Comparison of ENCODE assay signal across 16 cellular contexts in the genomic region with DNA sequence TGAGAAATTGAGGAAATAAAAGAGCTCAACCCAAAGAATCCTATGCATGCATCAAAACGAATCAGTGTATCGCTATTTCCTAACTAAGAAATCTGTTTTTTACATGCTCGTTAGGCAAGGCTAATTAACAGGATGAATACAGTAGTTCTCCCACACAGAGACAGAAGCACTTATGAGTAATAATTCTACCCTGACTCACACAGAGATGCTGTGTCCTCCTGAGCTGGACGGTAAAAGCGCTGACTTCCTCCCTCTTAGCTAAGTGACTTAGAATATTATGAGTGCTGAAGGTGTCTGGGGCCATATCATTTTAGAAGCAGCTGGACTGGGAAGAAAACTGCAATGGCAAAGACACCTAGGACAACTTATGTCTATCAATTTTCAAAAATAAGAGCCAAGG. TPM values are rescaled to one million over a fixed set of nuclear protein-coding genes. Genes with fewer than 3 reads are reported as not detected.
DNase-seq lines count a peak whose midpoint lies in the region; ATAC-seq and TF ChIP-seq lines count a peak whose summit lies in the region.
"Had no signal": no experiment of that assay in that cellular context is flagged by ENCODE, and none has a peak within 500 bp of the region (broad histone marks: within the 10 kb centered on the region; RNA-seq: fewer than 3 reads in every experiment).

No MANE protein-coding gene starts in this region.

- H2AFZ ChIP-seq in smooth muscle cell (ENCODE audit: low read depth): no peak overlapping the region

- no peaks in the 10 kb centered on the region for H3K9me3 Mint-ChIP-seq in activated T-cell treated with anti-CD3 and anti-CD28 coated beads, Interleukin-2, amount 50 U/mL, for 72 hours
- no peaks in the 10 kb centered on the region for H3K9me3 Mint-ChIP-seq in activated T-cell treated with anti-CD3 and anti-CD28 coated beads, Interleukin-2, amount 50 U/mL, for 24 hours
- no peaks in the 10 kb centered on the region for H3K9me3 Mint-ChIP-seq in osteocyte (ENCODE audit: unreplicated experiment)
- H3K9me3 Mint-ChIP-seq: activated CD4-positive, alpha-beta T cell treated with anti-CD3 and anti-CD28 coated beads, Interleukin-2, amount 10 ng/mL, durations not matched to agents 7 days and 5 days had no signal

- WGBS in smooth muscle cell (ENCODE audit: low lambda C conversion rate): 58% methylated on average over 5 of the region's 5 CpGs

- peak; percentile 73 to 99 for ATAC-seq in activated T-cell treated with anti-CD3 and anti-CD28 coated beads, Interleukin-2, amount 50 U/mL, for 72 hours (replicated peaks in 1 of 2)
- ATAC-seq: Panc1, T-helper 17 cell had no signal

- peaks cover 6% of the 10 kb centered on the region for H4K20me1 ChIP-seq in smooth muscle cell (ENCODE audit: low read depth)

- peaks cover 10% of the 10 kb centered on the region for H3K4me1 ChIP-seq in smooth muscle cell (ENCODE audit: low read depth)

- H3K9me3 ChIP-seq in smooth muscle cell (replicated peaks; ENCODE audit: low read depth): no peaks in the 10 kb centered on the region

- peak overlapping the region in 1 of 2 donors; percentile 17 for H3K4me3 Mint-ChIP-seq in activated T-cell treated with anti-CD3 and anti-CD28 coated beads, Interleukin-2, amount 50 U/mL, for 72 hours
- no peak overlapping the region for H3K4me3 Mint-ChIP-seq in activated T-cell treated with anti-CD3 and anti-CD28 coated beads, Interleukin-2, amount 50 U/mL, for 24 hours
- H3K4me3 Mint-ChIP-seq in osteocyte (ENCODE audit: unreplicated experiment): no peak overlapping the region
- H3K4me3 Mint-ChIP-seq: activated CD4-positive, alpha-beta T cell treated with anti-CD3 and anti-CD28 coated beads, Interleukin-2, amount 10 ng/mL, durations not matched to agents 7 days and 5 days; T-helper 17 cell had no signal

- DNase-seq in activated T-cell treated with anti-CD3 and anti-CD28 coated beads, Interleukin-2, amount 50 U/mL, for 72 hours: no peak
- no peak for DNase-seq in activated T-cell treated with anti-CD3 and anti-CD28 coated beads, Interleukin-2, amount 50 U/mL, for 24 hours
- DNase-seq in HT1080 (ENCODE audit: low read depth) (peak; percentile 83), astrocyte of the hippocampus (ENCODE audit: low read depth, low spot score) (peak; percentile 53), smooth muscle cell (lab: John Stamatoyannopoulos, UW; ENCODE audit: unreplicated experiment) (no peak), NCI-H446 treated with DMSO at 0.1 percent for 48 hours (lab: John Stamatoyannopoulos, UW) (no peak), NCI-H2081 (lab: John Stamatoyannopoulos, UW) (no peak), osteocyte (ENCODE audit: extremely low spot score, unreplicated experiment) (no peak)
- DNase-seq: activated CD4-positive, alpha-beta T cell treated with anti-CD3 and anti-CD28 coated beads, Interleukin-2, amount 10 ng/mL, durations not matched to agents 7 days and 5 days; activated effector memory CD4-positive, alpha-beta T cell treated with Interleukin-2 at 50 U/mL for 16 hours; Calu3; kidney; NCI-H1436; T-helper 17 cell had no signal

- H3K4me1 Mint-ChIP-seq in activated T-cell treated with anti-CD3 and anti-CD28 coated beads, Interleukin-2, amount 50 U/mL, for 72 hours (ENCODE audit: low read depth): peaks cover 26% of the 10 kb centered on the region
- H3K4me1 Mint-ChIP-seq in activated T-cell treated with anti-CD3 and anti-CD28 coated beads, Interleukin-2, amount 50 U/mL, for 24 hours (ENCODE audit: low read depth): peaks cover 21% of the 10 kb centered on the region
- no peaks in the 10 kb centered on the region for H3K4me1 Mint-ChIP-seq in osteocyte (ENCODE audit: unreplicated experiment)
- H3K4me1 Mint-ChIP-seq: activated CD4-positive, alpha-beta T cell treated with anti-CD3 and anti-CD28 coated beads, Interleukin-2, amount 10 ng/mL, durations not matched to agents 7 days and 5 days had no signal

- no peaks in the 10 kb centered on the region for H3F3A ChIP-seq in smooth muscle cell (ENCODE audit: low read depth)

- H3K27ac Mint-ChIP-seq in activated T-cell treated with anti-CD3 and anti-CD28 coated beads, Interleukin-2, amount 50 U/mL, for 72 hours: no peak overlapping the region
- H3K27ac Mint-ChIP-seq in activated T-cell treated with anti-CD3 and anti-CD28 coated beads, Interleukin-2, amount 50 U/mL, for 24 hours: no peak overlapping the region
- H3K27ac Mint-ChIP-seq in osteocyte (ENCODE audit: unreplicated experiment): no peak overlapping the region
- H3K27ac Mint-ChIP-seq: activated CD4-positive, alpha-beta T cell treated with anti-CD3 and anti-CD28 coated beads, Interleukin-2, amount 10 ng/mL, durations not matched to agents 7 days and 5 days; progenitor cell of endocrine pancreas; T-helper 17 cell had no signal

- no peaks in the 10 kb centered on the region for H3K36me3 Mint-ChIP-seq in activated T-cell treated with anti-CD3 and anti-CD28 coated beads, Interleukin-2, amount 50 U/mL, for 72 hours (ENCODE audit: insufficient read depth in 2 of 2)
- H3K36me3 Mint-ChIP-seq in activated T-cell treated with anti-CD3 and anti-CD28 coated beads, Interleukin-2, amount 50 U/mL, for 24 hours (ENCODE audit: low read depth): peaks cover 3% of the 10 kb centered on the region
- H3K36me3 Mint-ChIP-seq in osteocyte (ENCODE audit: unreplicated experiment): peaks cover 2% of the 10 kb centered on the region

- H3K9ac ChIP-seq in smooth muscle cell (ENCODE audit: low read depth): no peak overlapping the region

- H3K27ac ChIP-seq in smooth muscle cell (ENCODE audit: low read depth): peak overlapping the region; percentile 83

- H3K27me3 Mint-ChIP-seq in activated T-cell treated with anti-CD3 and anti-CD28 coated beads, Interleukin-2, amount 50 U/mL, for 72 hours (ENCODE audit: low read depth): no peaks in the 10 kb centered on the region
- no peaks in the 10 kb centered on the region for H3K27me3 Mint-ChIP-seq in activated T-cell treated with anti-CD3 and anti-CD28 coated beads, Interleukin-2, amount 50 U/mL, for 24 hours
- H3K27me3 Mint-ChIP-seq in osteocyte (ENCODE audit: unreplicated experiment): no peaks in the 10 kb centered on the region
- H3K27me3 Mint-ChIP-seq: activated CD4-positive, alpha-beta T cell treated with anti-CD3 and anti-CD28 coated beads, Interleukin-2, amount 10 ng/mL, durations not matched to agents 7 days and 5 days; progenitor cell of endocrine pancreas; T-helper 17 cell had no signal

- no peaks in the 10 kb centered on the region for H3K36me3 ChIP-seq in smooth muscle cell (ENCODE audit: low read depth)

- TF ChIP-seq CTCF in smooth muscle cell (IDR thresholded peaks at IDR 0.05; ENCODE audit: borderline replicate concordance, insufficient read depth, poor library complexity, severe bottlenecking): no peak
- TF ChIP-seq CTCF in osteocyte (IDR thresholded peaks at IDR 0.05): no peak

- no peak overlapping the region for H3K4me3 ChIP-seq in smooth muscle cell

- H3K27me3 ChIP-seq in smooth muscle cell (ENCODE audit: low read depth): no peaks in the 10 kb centered on the region

- H3K4me2 ChIP-seq in smooth muscle cell: peak overlapping the region; percentile 37

- peaks cover 5% of the 10 kb centered on the region for H3K79me2 ChIP-seq in smooth muscle cell (ENCODE audit: low read depth)

RNA-seq across cellular contexts. Expression of gene PLEKHM3, which starts 18.5 kb away (rescaled TPM):
- total RNA-seq in activated T-cell treated with anti-CD3 and anti-CD28 coated beads, Interleukin-2, amount 50 U/mL, for 72 hours: 1 to 10 TPM; 8.8 to 9.2 TPM
- 5.5 and 7.8 TPM in 2 replicates for total RNA-seq in HT1080 (2014; rRNA removed; shearing (Covaris generic))
- polyA plus RNA-seq in HT1080 (2015; cell fraction: cytosol; rRNA removed): 4.8 and 6.1 TPM in 2 replicates
- polyA plus RNA-seq in HT1080 (2015; cell fraction: nucleus; rRNA removed): 3.6 and 6.5 TPM in 2 replicates
- total RNA-seq in smooth muscle cell (10.3 and 11.3 TPM in 2 replicates), osteocyte (12.5 TPM in 2 replicates)
- 3.2 and 3.8 TPM in 2 replicates for polyA plus RNA-seq in smooth muscle cell

Comparison
In these comparisons a context has a peak if more than half of its experiments do, and no peak if none do; other contexts are left out.
1. DNase-seq: peak in HT1080 (single experiment) and astrocyte of the hippocampus (single experiment); none in activated T-cell treated with anti-CD3 and anti-CD28 coated beads, Interleukin-2, amount 50 U/mL, for 72 hours (0 of 2), activated T-cell treated with anti-CD3 and anti-CD28 coated beads, Interleukin-2, amount 50 U/mL, for 24 hours (single experiment), smooth muscle cell (single experiment), NCI-H446 treated with DMSO at 0.1 percent for 48 hours (single experiment), NCI-H2081 (0 of 2) and osteocyte (single experiment).